1 cellular context compared by ENCODE assay signal in genomic region chr3:153706706-153707105, GRCh38.
TF ChIP-seq lines count a peak whose summit lies in the region.

No MANE protein-coding gene starts in this region.

TF ChIP-seq in WTC11, 78 proteins besides CTCF, POLR2A, EP300 and RAD21 (continued from another document):
- TF ChIP-seq PREB (CRISPR knock-in tag; IDR thresholded peaks at IDR 0.05; ENCODE audit: borderline replicate concordance) (no peak), MXD4 (CRISPR knock-in tag; IDR thresholded peaks at IDR 0.05; ENCODE audit: borderline replicate concordance) (no peak), IRF1 (CRISPR knock-in tag; IDR thresholded peaks at IDR 0.05) (no peak), ARID4B (CRISPR knock-in tag; IDR thresholded peaks at IDR 0.05; ENCODE audit: borderline replicate concordance) (no peak), FOXP1 (CRISPR knock-in tag; IDR thresholded peaks at IDR 0.05; ENCODE audit: borderline replicate concordance) (no peak), MYBL2 (CRISPR knock-in tag; IDR thresholded peaks at IDR 0.05) (no peak)
